14 cellular contexts compared by ENCODE assay signal in the genomic region with DNA sequence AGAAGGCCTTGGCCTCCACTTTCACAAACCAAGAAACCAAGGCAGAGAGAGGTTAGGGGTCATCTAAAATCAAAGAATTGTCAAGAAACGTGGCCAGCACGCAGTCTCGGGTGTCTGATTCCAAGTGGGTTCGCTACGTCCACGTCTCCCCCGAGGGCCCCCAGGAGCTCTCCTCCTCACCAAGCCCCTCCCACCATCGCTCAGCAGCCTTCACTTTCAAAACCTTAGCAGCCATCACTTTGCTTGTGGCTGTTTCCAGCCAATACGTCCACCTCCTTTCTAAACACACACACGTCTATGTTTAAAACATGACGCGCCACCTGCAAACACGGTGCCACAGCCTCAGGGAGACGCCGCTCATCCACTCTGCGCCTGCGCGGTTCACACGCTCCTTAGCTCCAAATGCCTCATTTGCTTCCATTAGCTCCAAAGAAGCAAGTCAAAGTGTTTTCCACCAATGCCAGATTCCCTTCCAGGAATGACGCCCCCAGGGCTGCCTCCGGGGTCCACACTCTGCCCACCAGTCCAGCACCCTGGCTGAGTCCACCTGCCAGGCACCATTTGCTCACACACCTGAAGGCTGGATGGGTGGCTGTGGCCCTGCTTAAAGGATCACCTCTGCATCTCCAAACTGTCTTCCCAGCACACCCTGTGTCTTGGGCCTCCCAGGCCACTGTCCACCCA. TPM values are rescaled to one million over a fixed set of nuclear protein-coding genes. Genes with fewer than 3 reads are reported as not detected.
DNase-seq lines count a peak whose midpoint lies in the region; ATAC-seq and TF ChIP-seq lines count a peak whose summit lies in the region.
"Had no signal": no experiment of that assay in that cellular context is flagged by ENCODE, and none has a peak within 500 bp of the region (broad histone marks: within the 10 kb centered on the region; RNA-seq: fewer than 3 reads in every experiment).

No MANE protein-coding gene starts in this region.

- no peak overlapping the region for H3K4me2 ChIP-seq in osteoblast (ENCODE audit: insufficient read depth, low read length)
- H3K4me2 ChIP-seq: KMS-11 had no signal

- H3K36me3 ChIP-seq in KOPT-K1 (ENCODE audit: insufficient read depth, low read length) (no peaks in the 10 kb centered on the region), osteoblast (ENCODE audit: insufficient read depth, low read length) (peaks cover 7% of the 10 kb centered on the region)
- peaks cover 31% of the 10 kb centered on the region for H3K36me3 ChIP-seq in effector memory CD4-positive, alpha-beta T cell (ENCODE audit: control insufficient read depth, insufficient read depth, low read length)

- H2AFZ ChIP-seq in osteoblast (ENCODE audit: low read length): no peak overlapping the region

- peaks cover 4% of the 10 kb centered on the region for H3K9me3 Mint-ChIP-seq in activated CD4-positive, alpha-beta T cell treated with anti-CD3 and anti-CD28 coated beads, Interleukin-2, amount 10 ng/mL, durations not matched to agents 24 days and 14 days

- H3K36me3 Mint-ChIP-seq in activated CD4-positive, alpha-beta T cell treated with anti-CD3 and anti-CD28 coated beads, Interleukin-2, amount 10 ng/mL, durations not matched to agents 24 days and 14 days (ENCODE audit: low read depth): peaks cover 41% of the 10 kb centered on the region

- H3K4me1 ChIP-seq in effector memory CD4-positive, alpha-beta T cell (ENCODE audit: control insufficient read depth, insufficient read depth, low read length, poor library complexity, severe bottlenecking): peaks cover 84% of the 10 kb centered on the region
- H3K4me1 ChIP-seq in osteoblast (ENCODE audit: insufficient read depth, low read length): peaks cover 42% of the 10 kb centered on the region

- H3K27me3 Mint-ChIP-seq in activated CD4-positive, alpha-beta T cell treated with anti-CD3 and anti-CD28 coated beads, Interleukin-2, amount 10 ng/mL, durations not matched to agents 24 days and 14 days: peaks cover 2% of the 10 kb centered on the region

- H3K27me3 ChIP-seq in effector memory CD4-positive, alpha-beta T cell (replicated peaks; ENCODE audit: control insufficient read depth, insufficient read depth, low read length, poor library complexity, severe bottlenecking): no peaks in the 10 kb centered on the region
- no peaks in the 10 kb centered on the region for H3K27me3 ChIP-seq in osteoblast (ENCODE audit: insufficient read depth, low read length)

- no peak for DNase-seq in activated CD4-positive, alpha-beta T cell treated with anti-CD3 and anti-CD28 coated beads, Interleukin-2, amount 10 ng/mL, durations not matched to agents 24 days and 14 days
- DNase-seq in activated CD4-positive, alpha-beta T cell treated with anti-CD3 and anti-CD28 coated beads, Interleukin-2, amount 50 U/mL, for 1 hour: no peak
- DNase-seq in effector memory CD4-positive, alpha-beta T cell: no peak
- DNase-seq in osteoblast (ENCODE audit: insufficient read length, low spot score, missing footprints) (peak; percentile 81), NCI-H226 (no peak), NCI-H1436 treated with DMSO at 0.1 percent for 48 hours (lab: John Stamatoyannopoulos, UW) (no peak)
- DNase-seq: DMS79 treated with DMSO at 0.1 percent for 48 hours, NCI-H187, NCI-H82, SIG-M5 had no signal

- peak overlapping the region; percentile 67 for H3K27ac Mint-ChIP-seq in activated CD4-positive, alpha-beta T cell treated with anti-CD3 and anti-CD28 coated beads, Interleukin-2, amount 10 ng/mL, durations not matched to agents 24 days and 14 days

- intact Hi-C loops in activated CD4-positive, alpha-beta T cell treated with anti-CD3 and anti-CD28 coated beads, Interleukin-2, amount 10 ng/mL, durations not matched to agents 24 days and 14 days (cut with micrococcal nuclease): no loop called here

- peaks cover 65% of the 10 kb centered on the region for H3K4me1 Mint-ChIP-seq in activated CD4-positive, alpha-beta T cell treated with anti-CD3 and anti-CD28 coated beads, Interleukin-2, amount 10 ng/mL, durations not matched to agents 24 days and 14 days

- TF ChIP-seq CTCF in osteoblast (IDR thresholded peaks at IDR 0.05; ENCODE audit: extremely low read depth, low read depth, low read length): no peak

- H3K27ac ChIP-seq in KOPT-K1 (ENCODE audit: low read depth, low read length, poor library complexity, severe bottlenecking) (peak overlapping the region; percentile 78), osteoblast (ENCODE audit: low read depth, low read length) (peak overlapping the region; percentile 98)
- peak overlapping the region; percentile 83 for H3K27ac ChIP-seq in effector memory CD4-positive, alpha-beta T cell (ENCODE audit: insufficient read depth, low read length, poor library complexity, severe bottlenecking)
- H3K27ac ChIP-seq: KMS-11 had no signal

- no peak for ATAC-seq in HG02973 (IDR thresholded peaks at IDR 0.05; ENCODE audit: unreplicated experiment)

- peaks cover 29% of the 10 kb centered on the region for H4K20me1 ChIP-seq in osteoblast (ENCODE audit: insufficient read depth, low read length)

- H3K9me3 ChIP-seq in KOPT-K1 (ENCODE audit: insufficient read depth, low read length, poor library complexity, severe bottlenecking) (peaks cover 6% of the 10 kb centered on the region), osteoblast (ENCODE audit: low read depth, low read length) (no peaks in the 10 kb centered on the region)
- H3K9me3 ChIP-seq in effector memory CD4-positive, alpha-beta T cell (ENCODE audit: control insufficient read depth, low read length): no peaks in the 10 kb centered on the region

- peak overlapping the region; percentile 99 for H3K4me3 ChIP-seq in effector memory CD4-positive, alpha-beta T cell (ENCODE audit: insufficient read depth, low read depth, low read length, poor library complexity, severe bottlenecking)
- H3K4me3 ChIP-seq in osteoblast (ENCODE audit: insufficient read depth, low read length): no peak overlapping the region

- H3K79me2 ChIP-seq in osteoblast (ENCODE audit: insufficient read depth, low read length): peaks cover 96% of the 10 kb centered on the region

- H3K4me3 Mint-ChIP-seq in activated CD4-positive, alpha-beta T cell treated with anti-CD3 and anti-CD28 coated beads, Interleukin-2, amount 10 ng/mL, durations not matched to agents 24 days and 14 days: peak overlapping the region; percentile 99

RNA-seq across cellular contexts. Expression of a gene that starts 5.5 kb away (rescaled TPM):
- total RNA-seq in activated CD4-positive, alpha-beta T cell treated with anti-CD3 and anti-CD28 coated beads, Interleukin-2, amount 10 ng/mL, durations not matched to agents 24 days and 14 days: 15.9 TPM in 2 replicates
- 40.7 and 41.3 TPM in 2 replicates for total RNA-seq in osteoblast

RNA-seq across cellular contexts. Expression of a gene that starts 52.1 kb away (rescaled TPM):
- total RNA-seq in activated CD4-positive, alpha-beta T cell treated with anti-CD3 and anti-CD28 coated beads, Interleukin-2, amount 10 ng/mL, durations not matched to agents 24 days and 14 days: not detected in 2 replicates
- total RNA-seq in osteoblast: not detected in 2 replicates
- total RNA-seq: urinary bladder had no signal
